12 cellular contexts compared by ENCODE assay signal in the genomic region with DNA sequence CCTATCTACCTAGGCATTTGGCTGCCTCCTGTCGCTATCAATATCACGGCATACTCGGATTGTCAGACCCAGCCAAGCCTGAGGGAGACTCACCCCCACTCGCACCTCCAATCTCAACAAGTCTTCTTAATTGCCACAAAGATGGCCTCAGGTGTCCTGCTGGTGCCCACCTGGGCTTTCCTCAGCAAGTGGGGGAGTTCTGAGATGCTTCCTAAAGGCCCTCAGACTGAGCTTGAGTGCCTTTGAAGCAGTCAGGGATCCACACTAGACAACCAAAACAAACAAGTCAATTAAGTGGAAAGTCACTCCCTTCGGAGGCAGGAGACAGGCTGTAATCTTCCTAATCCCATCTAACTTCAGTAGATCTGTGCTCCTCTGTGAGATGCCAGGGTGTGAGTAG.
DNase-seq lines count a peak whose midpoint lies in the region; ATAC-seq, FAIRE-seq and TF ChIP-seq lines count a peak whose summit lies in the region.
"Had no signal": no experiment of that assay in that cellular context is flagged by ENCODE, and none has a peak within 500 bp of the region (broad histone marks: within the 10 kb centered on the region; RNA-seq: fewer than 3 reads in every experiment).

No MANE protein-coding gene starts in this region.

- TF ChIP-seq CTCF in brain (conservative IDR thresholded peaks at IDR 0.05) (no peak), lower lobe of right lung (IDR thresholded peaks at IDR 0.05) (no peak), endothelial cell (IDR thresholded peaks at IDR 0.05; ENCODE audit: unreplicated experiment) (no peak)

- H3K9me3 ChIP-seq in KOPT-K1 (ENCODE audit: insufficient read depth, low read length, poor library complexity, severe bottlenecking) (no peaks in the 10 kb centered on the region), lower lobe of right lung (no peaks in the 10 kb centered on the region)
- H3K9me3 ChIP-seq: SK-N-SH had no signal

- H3K4me3 Mint-ChIP-seq in brain (no peak overlapping the region), endothelial cell (ENCODE audit: unreplicated experiment) (no peak overlapping the region)

- H3K27me3 Mint-ChIP-seq in brain (peaks cover 6% of the 10 kb centered on the region), endothelial cell (ENCODE audit: unreplicated experiment) (peaks cover 1% of the 10 kb centered on the region)

- no peaks in the 10 kb centered on the region for H3K36me3 Mint-ChIP-seq in brain
- no peaks in the 10 kb centered on the region for H3K36me3 Mint-ChIP-seq in endothelial cell (ENCODE audit: low read depth, unreplicated experiment)

- no peak for ATAC-seq in lower lobe of right lung

- H3K27ac Mint-ChIP-seq in brain (peak overlapping the region in 4 of 5 experiments; percentile 85 to 93 (median 88)), endothelial cell (ENCODE audit: unreplicated experiment) (no peak overlapping the region)

- H3K4me3 ChIP-seq in lower lobe of right lung, result no peak overlapping the region
- H3K4me3 ChIP-seq: BLaER1 treated with 17β-estradiol and CSF1 and Interleukin-3, amounts not matched to agents 10 nM and 100 nM had no signal

- DNase-seq in lower lobe of right lung (no peak), substantia nigra (lab: John Stamatoyannopoulos, UW) (no peak), urothelium cell line (ENCODE audit: low spot score) (no peak), NCI-H1694 (lab: John Stamatoyannopoulos, UW) (no peak), endothelial cell (ENCODE audit: low spot score) (no peak)
- DNase-seq: activated naive CD4-positive, alpha-beta T cell treated with Interleukin-2 at 50 U/mL for 16 hours; MV-4-11; SK-N-SH; stimulated activated CD4-positive, alpha-beta T cell treated with anti-CD3 and anti-CD28 coated beads, Interleukin-15, amount 100 ng/mL, for 24 hours had no signal

- intact Hi-C loops in lower lobe of right lung (cut with DNase I), result no loop called here

- no peak for FAIRE-seq in urothelium cell line (lab: Jason Lieb, UNC)

- peaks cover 34% of the 10 kb centered on the region for H3K4me1 ChIP-seq in lower lobe of right lung

- peaks cover 70% of the 10 kb centered on the region for H3K4me1 Mint-ChIP-seq in brain
- peaks cover 24% of the 10 kb centered on the region for H3K4me1 Mint-ChIP-seq in endothelial cell (ENCODE audit: unreplicated experiment)

- peaks cover 0 to 7% (median 2%) of the 10 kb centered on the region in 5 experiments for H3K9me3 Mint-ChIP-seq in brain
- H3K9me3 Mint-ChIP-seq in endothelial cell (ENCODE audit: unreplicated experiment), result no peaks in the 10 kb centered on the region

- no peaks in the 10 kb centered on the region for H3K27me3 ChIP-seq in lower lobe of right lung (ENCODE audit: low read depth)

- H3K27ac ChIP-seq in KOPT-K1 (ENCODE audit: low read depth, low read length, poor library complexity, severe bottlenecking), result peak overlapping the region; percentile 86
- peak overlapping the region; percentile 81 for H3K27ac ChIP-seq in lower lobe of right lung
- H3K27ac ChIP-seq in substantia nigra (ENCODE audit: low read depth, low read length, poor library complexity, severe bottlenecking), result peak overlapping the region; percentile 19
- H3K27ac ChIP-seq: BLaER1 treated with 17β-estradiol and CSF1 and Interleukin-3, amounts not matched to agents 10 nM and 100 nM had no signal

- H3K36me3 ChIP-seq in KOPT-K1 (ENCODE audit: insufficient read depth, low read length) (no peaks in the 10 kb centered on the region), lower lobe of right lung (no peaks in the 10 kb centered on the region)
- H3K36me3 ChIP-seq: BLaER1 treated with 17β-estradiol and CSF1 and Interleukin-3, amounts not matched to agents 10 nM and 100 nM had no signal

Comparison
In these comparisons a context has a peak if more than half of its experiments do, and no peak if none do; other contexts are left out.
1. H3K27ac ChIP-seq: peak in every context shown above with its lines; median percentile 86 in KOPT-K1; 81 in lower lobe of right lung; 19 in substantia nigra.